In the genomic region with DNA sequence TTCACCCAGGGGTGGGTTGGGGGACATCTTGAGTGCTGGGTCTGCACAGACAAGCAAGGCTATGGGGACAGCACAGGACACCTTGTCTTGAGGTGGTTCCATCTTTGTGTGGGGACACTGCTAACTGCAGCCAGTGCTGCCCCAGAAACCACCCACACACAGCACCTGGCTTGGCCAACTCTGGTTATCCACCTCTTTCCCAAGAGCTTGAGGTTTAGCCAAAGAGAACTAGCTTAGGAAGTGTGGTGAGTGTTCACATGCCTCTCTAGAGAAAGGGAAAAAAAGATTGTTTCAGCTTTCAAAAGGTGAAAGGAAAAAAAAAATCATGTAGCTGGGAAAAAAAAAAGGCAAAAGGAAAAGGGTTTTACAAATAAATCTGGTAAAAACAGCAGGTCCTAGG, we compare ENCODE assay signal across 24 cellular contexts.
"Had no signal": no experiment of that assay in that cellular context is flagged by ENCODE, and none has a peak within 500 bp of the region (broad histone marks: within the 10 kb centered on the region; RNA-seq: fewer than 3 reads in every experiment).

No MANE protein-coding gene starts in this region.

- H3K27ac Mint-ChIP-seq: activated CD4-positive, alpha-beta memory T cell treated with anti-CD3 and anti-CD28 coated beads, Interleukin-2, amount 10 ng/mL, durations not matched to agents 7 days and 5 days; activated CD4-positive, alpha-beta T cell treated with anti-CD3 and anti-CD28 coated beads, Interleukin-2, amount 10 ng/mL, durations not matched to agents 24 days and 14 days; activated CD8-positive, alpha-beta memory T cell treated with anti-CD3 and anti-CD28 coated beads, Interleukin-2, amount 10 ng/mL, durations not matched to agents 7 days and 5 days; activated naive CD4-positive, alpha-beta T cell treated with anti-CD3 and anti-CD28 coated beads, Interleukin-2, amount 50 U/mL, for 24 hours; activated T-helper 1 cell treated with anti-CD3 and anti-CD28 coated beads, Interleukin-12 subunit alpha, Interleukin-12 subunit beta, Interleukin-2, Interleukin-4 antibody, amounts not matched to agents 30 ng/mL and 10 ng/mL and 1 ng/mL, durations not matched to agents 14 hours and 24 hours and 36 hours; neural progenitor cell; stimulated activated naive CD8-positive, alpha-beta T cell treated with anti-CD3 and anti-CD28 coated beads, Interleukin-15, amount 100 ng/mL, for 72 hours had no signal

- H3K36me3 Mint-ChIP-seq: activated CD8-positive, alpha-beta memory T cell treated with anti-CD3 and anti-CD28 coated beads, Interleukin-2, amount 10 ng/mL, durations not matched to agents 7 days and 5 days; activated naive CD4-positive, alpha-beta T cell treated with anti-CD3 and anti-CD28 coated beads, Interleukin-2, amount 50 U/mL, for 24 hours; naive thymus-derived CD8-positive, alpha-beta T cell had no signal

- H3K9ac ChIP-seq: neural progenitor cell had no signal

- H3K9me3 Mint-ChIP-seq: activated CD4-positive, alpha-beta memory T cell treated with anti-CD3 and anti-CD28 coated beads, Interleukin-2, amount 10 ng/mL, durations not matched to agents 7 days and 5 days; activated CD4-positive, alpha-beta T cell treated with anti-CD3 and anti-CD28 coated beads, Interleukin-2, amount 10 ng/mL, durations not matched to agents 24 days and 14 days; activated naive CD4-positive, alpha-beta T cell treated with anti-CD3 and anti-CD28 coated beads, Interleukin-2, amount 50 U/mL, for 24 hours; activated T-helper 1 cell treated with anti-CD3 and anti-CD28 coated beads, Interleukin-12 subunit alpha, Interleukin-12 subunit beta, Interleukin-2, Interleukin-4 antibody, amounts not matched to agents 30 ng/mL and 10 ng/mL and 1 ng/mL, durations not matched to agents 14 hours and 24 hours and 36 hours; endodermal cell; naive thymus-derived CD8-positive, alpha-beta T cell; neural progenitor cell; stimulated activated naive CD8-positive, alpha-beta T cell treated with anti-CD3 and anti-CD28 coated beads, Interleukin-15, amount 100 ng/mL, for 72 hours had no signal

- H3K4me3 Mint-ChIP-seq: activated CD4-positive, alpha-beta memory T cell treated with anti-CD3 and anti-CD28 coated beads, Interleukin-2, amount 10 ng/mL, durations not matched to agents 7 days and 5 days; activated CD4-positive, alpha-beta T cell treated with anti-CD3 and anti-CD28 coated beads, Interleukin-2, amount 10 ng/mL, durations not matched to agents 24 days and 14 days; activated CD8-positive, alpha-beta memory T cell treated with anti-CD3 and anti-CD28 coated beads, Interleukin-2, amount 10 ng/mL, durations not matched to agents 7 days and 5 days; activated naive CD4-positive, alpha-beta T cell treated with anti-CD3 and anti-CD28 coated beads, Interleukin-2, amount 50 U/mL, for 24 hours; activated T-helper 1 cell treated with anti-CD3 and anti-CD28 coated beads, Interleukin-12 subunit alpha, Interleukin-12 subunit beta, Interleukin-2, Interleukin-4 antibody, amounts not matched to agents 30 ng/mL and 10 ng/mL and 1 ng/mL, durations not matched to agents 14 hours and 24 hours and 36 hours; endodermal cell; naive thymus-derived CD8-positive, alpha-beta T cell; neural progenitor cell; stimulated activated naive CD8-positive, alpha-beta T cell treated with anti-CD3 and anti-CD28 coated beads, Interleukin-15, amount 100 ng/mL, for 72 hours had no signal

- H3K4me2 ChIP-seq: neural progenitor cell had no signal

- H3K27me3 Mint-ChIP-seq: activated CD4-positive, alpha-beta memory T cell treated with anti-CD3 and anti-CD28 coated beads, Interleukin-2, amount 10 ng/mL, durations not matched to agents 7 days and 5 days; activated naive CD4-positive, alpha-beta T cell treated with anti-CD3 and anti-CD28 coated beads, Interleukin-2, amount 50 U/mL, for 24 hours; naive thymus-derived CD8-positive, alpha-beta T cell had no signal

- H3K9me3 ChIP-seq: colonic mucosa, lower lobe of right lung, prostate gland, right atrium auricular region, tibial artery had no signal

- ATAC-seq: activated CD8-positive, alpha-beta memory T cell treated with anti-CD3 and anti-CD28 coated beads, Interleukin-2, amount 10 ng/mL, durations not matched to agents 7 days and 5 days; left colon; naive thymus-derived CD8-positive, alpha-beta T cell; stimulated activated naive CD8-positive, alpha-beta T cell treated with anti-CD3 and anti-CD28 coated beads, Interleukin-15, amount 100 ng/mL, for 72 hours had no signal

- H3K4me1 Mint-ChIP-seq: activated CD8-positive, alpha-beta memory T cell treated with anti-CD3 and anti-CD28 coated beads, Interleukin-2, amount 10 ng/mL, durations not matched to agents 7 days and 5 days had no signal

- H3K27me3 ChIP-seq: brain microvascular endothelial cell, colonic mucosa, heart right ventricle, neural progenitor cell, right atrium auricular region, tibial artery had no signal

- H3K4me3 ChIP-seq: colonic mucosa, heart right ventricle, lower lobe of right lung, neural progenitor cell, prostate gland, right atrium auricular region, tibial artery had no signal

- H3K27ac ChIP-seq: brain microvascular endothelial cell, colonic mucosa, epithelial cell of prostate, heart right ventricle, lower lobe of right lung, neural progenitor cell, prostate gland, right atrium auricular region, tibial artery had no signal

- H2AFZ ChIP-seq: neural progenitor cell had no signal

- DNase-seq: activated CD4-positive, alpha-beta memory T cell treated with anti-CD3 and anti-CD28 coated beads, Interleukin-2, amount 10 ng/mL, durations not matched to agents 7 days and 5 days; activated CD4-positive, alpha-beta T cell treated with anti-CD3 and anti-CD28 coated beads, Interleukin-2, amount 10 ng/mL, durations not matched to agents 24 days and 14 days; activated CD8-positive, alpha-beta memory T cell treated with anti-CD3 and anti-CD28 coated beads, Interleukin-2, amount 10 ng/mL, durations not matched to agents 7 days and 5 days; activated gamma-delta T cell; aorta; brain microvascular endothelial cell; colonic mucosa; endodermal cell; foreskin fibroblast; heart right ventricle; left colon; lower lobe of right lung; naive thymus-derived CD8-positive, alpha-beta T cell; stimulated activated CD4-positive, alpha-beta T cell treated with anti-CD3 and anti-CD28 coated beads, Interleukin-12 subunit alpha, Interleukin-12 subunit beta, amount 100 ng/mL, for 4 hours; stimulated activated CD4-positive, alpha-beta T cell treated with anti-CD3 and anti-CD28 coated beads, Interleukin-4, amount 100 ng/mL, for 4 hours; stimulated activated naive CD8-positive, alpha-beta T cell treated with anti-CD3 and anti-CD28 coated beads, Interleukin-15, amount 100 ng/mL, for 72 hours; tibial artery had no signal

- H3K36me3 ChIP-seq: colonic mucosa, neural progenitor cell, prostate gland, right atrium auricular region, tibial artery had no signal

- FAIRE-seq: keratinocyte had no signal

- H3K4me1 ChIP-seq: colonic mucosa, prostate gland, right atrium auricular region had no signal
